9 cellular contexts compared by ENCODE assay signal in genomic region chr1:116152577-116152943, GRCh38. TPM values are rescaled to one million over a fixed set of nuclear protein-coding genes. Genes with fewer than 3 reads are reported as not detected.
A peak's percentile ranks its signal among the peaks of the same experiment; 100 is the strongest.
DNase-seq lines count a peak whose midpoint lies in the region; ATAC-seq and TF ChIP-seq lines count a peak whose summit lies in the region.
"Had no signal": no experiment of that assay in that cellular context is flagged by ENCODE, and none has a peak within 500 bp of the region (broad histone marks: within the 10 kb centered on the region; RNA-seq: fewer than 3 reads in every experiment).

No MANE protein-coding gene starts in this region.

- H3K27me3 ChIP-seq in left ventricle myocardium inferior (ENCODE audit: low read depth): no peaks in the 10 kb centered on the region
- no peaks in the 10 kb centered on the region for H3K27me3 ChIP-seq in mucosa of rectum (ENCODE audit: control insufficient read depth in 2 of 2, insufficient read depth in 2 of 2, low read length in 2 of 2)

- WGBS in urinary bladder: 45% methylated on average over 4 of the region's 4 CpGs

- H3K9me3 ChIP-seq in left ventricle myocardium inferior (replicated peaks) (peaks cover 4% of the 10 kb centered on the region), mucosa of rectum (ENCODE audit: control insufficient read depth in 2 of 2, low read length in 2 of 2) (no peaks in the 10 kb centered on the region)
- H3K9me3 ChIP-seq: neutrophil had no signal

- H3K9ac ChIP-seq in mucosa of rectum (ENCODE audit: low read depth in 1 of 2, low read length in 2 of 2): peak overlapping the region; percentile 35 to 66

- H3K36me3 ChIP-seq in left ventricle myocardium inferior (no peaks in the 10 kb centered on the region), mucosa of rectum (ENCODE audit: control insufficient read depth in 2 of 2, insufficient read depth in 2 of 2, low read length in 2 of 2) (no peaks in the 10 kb centered on the region), urinary bladder (ENCODE audit: insufficient read depth) (no peaks in the 10 kb centered on the region)
- H3K36me3 ChIP-seq: neutrophil had no signal

- peak overlapping the region; percentile 83 for H3K27ac ChIP-seq in left ventricle myocardium inferior (replicated peaks)
- H3K27ac ChIP-seq in mucosa of rectum (ENCODE audit: low read depth in 2 of 2, low read length in 2 of 2): peak overlapping the region; percentile 69 to 85
- no peak overlapping the region for H3K27ac ChIP-seq in urinary bladder (ENCODE audit: low read depth)
- H3K27ac ChIP-seq: neutrophil had no signal

- H3K4me1 ChIP-seq in left ventricle myocardium inferior (peaks cover 25% of the 10 kb centered on the region), mucosa of rectum (ENCODE audit: control insufficient read depth in 2 of 2, insufficient read depth in 2 of 2, low read length in 2 of 2) (peaks cover 17 to 28% of the 10 kb centered on the region in 2 donors), urinary bladder (ENCODE audit: insufficient read depth) (no peaks in the 10 kb centered on the region)

- H3K9me3 Mint-ChIP-seq in central memory CD8-positive, alpha-beta T cell: no peaks in the 10 kb centered on the region

- H3K4me3 Mint-ChIP-seq in central memory CD8-positive, alpha-beta T cell: peak overlapping the region; percentile 60

- ATAC-seq in central memory CD8-positive, alpha-beta T cell (replicated peaks; ENCODE audit: extremely low read depth, poor library complexity, severe bottlenecking): no peak
- ATAC-seq in GM19397 (IDR thresholded peaks at IDR 0.05; ENCODE audit: unreplicated experiment): no peak

- no peak for DNase-seq in left ventricle myocardium inferior
- no peak for DNase-seq in cardiac septum (ENCODE audit: low spot score)
- no peak for DNase-seq in central memory CD8-positive, alpha-beta T cell (ENCODE audit: low spot score in 2 of 2)
- DNase-seq in activated CD8-positive, alpha-beta memory T cell treated with anti-CD3 and anti-CD28 coated beads, Interleukin-2, amount 50 U/mL, for 4 hours: no peak
- no peak for DNase-seq in NCI-H526 (lab: John Stamatoyannopoulos, UW)

- peaks cover 5% of the 10 kb centered on the region for H3K4me1 Mint-ChIP-seq in central memory CD8-positive, alpha-beta T cell

- H3K27me3 Mint-ChIP-seq in central memory CD8-positive, alpha-beta T cell: no peaks in the 10 kb centered on the region

- no peak for TF ChIP-seq CTCF in left ventricle myocardium inferior (IDR thresholded peaks at IDR 0.05; ENCODE audit: borderline replicate concordance)

- peaks cover 2% of the 10 kb centered on the region for H3K36me3 Mint-ChIP-seq in central memory CD8-positive, alpha-beta T cell (ENCODE audit: insufficient read depth)

- peak overlapping the region; percentile 72 for H3K27ac Mint-ChIP-seq in central memory CD8-positive, alpha-beta T cell (ENCODE audit: low read depth)

- intact Hi-C loops in left ventricle myocardium inferior (cut with micrococcal nuclease) (loop anchor here (5.0 kb wide), 1 partner anchor 330 kb away; no protein-coding TSS in a partner anchor), cardiac septum (cut with DNase I) (loop anchor here (5.0 kb wide), 2 partner anchors 220 to 335 kb away; partner anchors contain the start of gene ATP1A1)

- H3K4me3 ChIP-seq in left ventricle myocardium inferior (peak overlapping the region; percentile 65), mucosa of rectum (ENCODE audit: low read length in 2 of 2) (peak overlapping the region; percentile 55 to 61), urinary bladder (ENCODE audit: low read depth, low read length) (peak overlapping the region; percentile 19)

RNA-seq across cellular contexts. Expression of gene MAB21L3, which starts 41.4 kb away (rescaled TPM):
- total RNA-seq in left ventricle myocardium inferior: not detected
- not detected for total RNA-seq in cardiac septum
- 3.2 TPM for total RNA-seq in urinary bladder
- polyA plus RNA-seq in urinary bladder: 0.76 TPM
